In genomic region chr6:41466437-41466990, GRCh38 we compare ENCODE assay signal across 1 cellular context.
TF ChIP-seq lines count a peak whose summit lies in the region.

No MANE protein-coding gene starts in this region.

TF ChIP-seq in HepG2, 621 proteins besides CTCF, POLR2A, EP300 and RAD21:
- TF ChIP-seq ZNF280D (CRISPR knock-in tag; IDR thresholded peaks at IDR 0.05) (no peak), ZNF263 (CRISPR knock-in tag; IDR thresholded peaks at IDR 0.05) (no peak), ZNF546 (CRISPR knock-in tag; conservative IDR thresholded peaks at IDR 0.05) (no peak), KDM6A (CRISPR knock-in tag; IDR thresholded peaks at IDR 0.05; ENCODE audit: low read depth) (no peak), SKI (IDR thresholded peaks at IDR 0.05; ENCODE audit: partially characterized antibody) (no peak), MTA1 (CRISPR knock-in tag; IDR thresholded peaks at IDR 0.05; ENCODE audit: borderline replicate concordance) (no peak), ZNF644 (CRISPR knock-in tag; IDR thresholded peaks at IDR 0.05; ENCODE audit: low read depth) (no peak), NFE2 (CRISPR knock-in tag; IDR thresholded peaks at IDR 0.05) (no peak), ZNF598 (CRISPR knock-in tag; IDR thresholded peaks at IDR 0.05; ENCODE audit: borderline replicate concordance) (no peak), NCOA1 (CRISPR knock-in tag; IDR thresholded peaks at IDR 0.05) (no peak), NFYC (CRISPR knock-in tag; IDR thresholded peaks at IDR 0.05) (no peak), HNRNPK (IDR thresholded peaks at IDR 0.05; ENCODE audit: low read depth, low read length, poor library complexity, severe bottlenecking) (peak; percentile 70), PCBP2 (optimal IDR thresholded peaks at IDR 0.05; ENCODE audit: low read depth, low read length, poor library complexity, severe bottlenecking) (peak; percentile 24)
- TF ChIP-seq, protein P1, sequence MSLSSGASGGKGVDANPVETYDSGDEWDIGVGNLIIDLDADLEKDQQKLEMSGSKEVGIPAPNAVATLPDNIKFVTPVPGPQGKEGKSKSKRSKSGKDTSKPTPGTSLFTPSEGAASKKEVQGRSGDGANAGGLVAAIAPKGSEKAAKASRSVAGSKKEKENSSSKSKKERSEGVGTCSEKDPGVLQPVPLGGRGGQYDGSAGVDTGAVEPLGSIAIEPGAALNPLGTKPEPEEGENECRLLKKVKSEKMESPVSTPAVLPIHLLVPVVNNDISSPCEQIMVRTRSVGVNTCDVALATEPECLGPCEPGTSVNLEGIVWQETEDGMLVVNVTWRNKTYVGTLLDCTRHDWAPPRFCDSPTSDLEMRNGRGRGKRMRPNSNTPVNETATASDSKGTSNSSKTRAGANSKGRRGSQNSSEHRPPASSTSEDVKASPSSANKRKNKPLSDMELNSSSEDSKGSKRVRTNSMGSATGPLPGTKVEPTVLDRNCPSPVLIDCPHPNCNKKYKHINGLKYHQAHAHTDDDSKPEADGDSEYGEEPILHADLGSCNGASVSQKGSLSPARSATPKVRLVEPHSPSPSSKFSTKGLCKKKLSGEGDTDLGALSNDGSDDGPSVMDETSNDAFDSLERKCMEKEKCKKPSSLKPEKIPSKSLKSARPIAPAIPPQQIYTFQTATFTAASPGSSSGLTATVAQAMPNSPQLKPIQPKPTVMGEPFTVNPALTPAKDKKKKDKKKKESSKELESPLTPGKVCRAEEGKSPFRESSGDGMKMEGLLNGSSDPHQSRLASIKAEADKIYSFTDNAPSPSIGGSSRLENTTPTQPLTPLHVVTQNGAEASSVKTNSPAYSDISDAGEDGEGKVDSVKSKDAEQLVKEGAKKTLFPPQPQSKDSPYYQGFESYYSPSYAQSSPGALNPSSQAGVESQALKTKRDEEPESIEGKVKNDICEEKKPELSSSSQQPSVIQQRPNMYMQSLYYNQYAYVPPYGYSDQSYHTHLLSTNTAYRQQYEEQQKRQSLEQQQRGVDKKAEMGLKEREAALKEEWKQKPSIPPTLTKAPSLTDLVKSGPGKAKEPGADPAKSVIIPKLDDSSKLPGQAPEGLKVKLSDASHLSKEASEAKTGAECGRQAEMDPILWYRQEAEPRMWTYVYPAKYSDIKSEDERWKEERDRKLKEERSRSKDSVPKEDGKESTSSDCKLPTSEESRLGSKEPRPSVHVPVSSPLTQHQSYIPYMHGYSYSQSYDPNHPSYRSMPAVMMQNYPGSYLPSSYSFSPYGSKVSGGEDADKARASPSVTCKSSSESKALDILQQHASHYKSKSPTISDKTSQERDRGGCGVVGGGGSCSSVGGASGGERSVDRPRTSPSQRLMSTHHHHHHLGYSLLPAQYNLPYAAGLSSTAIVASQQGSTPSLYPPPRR (CRISPR knock-in tag; IDR thresholded peaks at IDR 0.05; ENCODE audit: borderline replicate concordance), result no peak
- TF ChIP-seq, protein P2, sequence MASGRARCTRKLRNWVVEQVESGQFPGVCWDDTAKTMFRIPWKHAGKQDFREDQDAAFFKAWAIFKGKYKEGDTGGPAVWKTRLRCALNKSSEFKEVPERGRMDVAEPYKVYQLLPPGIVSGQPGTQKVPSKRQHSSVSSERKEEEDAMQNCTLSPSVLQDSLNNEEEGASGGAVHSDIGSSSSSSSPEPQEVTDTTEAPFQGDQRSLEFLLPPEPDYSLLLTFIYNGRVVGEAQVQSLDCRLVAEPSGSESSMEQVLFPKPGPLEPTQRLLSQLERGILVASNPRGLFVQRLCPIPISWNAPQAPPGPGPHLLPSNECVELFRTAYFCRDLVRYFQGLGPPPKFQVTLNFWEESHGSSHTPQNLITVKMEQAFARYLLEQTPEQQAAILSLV (CRISPR knock-in tag; IDR thresholded peaks at IDR 0.05; ENCODE audit: borderline replicate concordance), result no peak
- TF ChIP-seq, protein P3, sequence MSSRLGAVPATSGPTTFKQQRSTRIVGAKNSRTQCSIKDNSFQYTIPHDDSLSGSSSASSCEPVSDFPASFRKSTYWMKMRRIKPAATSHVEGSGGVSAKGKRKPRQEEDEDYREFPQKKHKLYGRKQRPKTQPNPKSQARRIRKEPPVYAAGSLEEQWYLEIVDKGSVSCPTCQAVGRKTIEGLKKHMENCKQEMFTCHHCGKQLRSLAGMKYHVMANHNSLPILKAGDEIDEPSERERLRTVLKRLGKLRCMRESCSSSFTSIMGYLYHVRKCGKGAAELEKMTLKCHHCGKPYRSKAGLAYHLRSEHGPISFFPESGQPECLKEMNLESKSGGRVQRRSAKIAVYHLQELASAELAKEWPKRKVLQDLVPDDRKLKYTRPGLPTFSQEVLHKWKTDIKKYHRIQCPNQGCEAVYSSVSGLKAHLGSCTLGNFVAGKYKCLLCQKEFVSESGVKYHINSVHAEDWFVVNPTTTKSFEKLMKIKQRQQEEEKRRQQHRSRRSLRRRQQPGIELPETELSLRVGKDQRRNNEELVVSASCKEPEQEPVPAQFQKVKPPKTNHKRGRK (CRISPR knock-in tag; IDR thresholded peaks at IDR 0.05), result peak; percentile 75; the same call in 1 of the 2 replicates
